12 cellular contexts compared by ENCODE assay signal in the genomic region with DNA sequence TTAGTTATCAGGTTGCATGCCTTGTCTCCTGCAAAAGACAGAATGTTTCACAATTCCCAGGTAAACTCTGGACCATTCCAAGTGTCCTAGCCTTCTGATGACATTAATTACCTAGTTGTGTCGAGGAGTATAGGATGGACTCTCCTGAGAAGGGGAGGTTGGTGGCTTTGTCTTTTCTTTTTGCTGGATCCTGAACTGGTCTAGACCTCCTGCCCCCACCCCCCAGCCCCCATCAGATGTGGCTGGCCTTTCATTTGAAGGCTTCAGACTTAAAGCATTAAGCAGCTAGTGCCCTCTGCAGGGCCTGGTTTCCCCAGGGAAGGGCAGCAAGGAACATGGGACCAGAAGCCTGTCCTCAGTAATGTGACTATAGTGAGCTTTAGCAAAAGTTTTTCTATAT. TPM values are rescaled to one million over a fixed set of nuclear protein-coding genes. Genes with fewer than 3 reads are reported as not detected.
DNase-seq lines count a peak whose midpoint lies in the region; ATAC-seq, FAIRE-seq and TF ChIP-seq lines count a peak whose summit lies in the region.
"Had no signal": no experiment of that assay in that cellular context is flagged by ENCODE, and none has a peak within 500 bp of the region (broad histone marks: within the 10 kb centered on the region; RNA-seq: fewer than 3 reads in every experiment).

No MANE protein-coding gene starts in this region.

- CTCF ChIA-PET in activated CD8-positive, alpha-beta T cell treated with anti-CD3 and anti-CD28 coated beads for 36 hours (lab: Charles Lee) = interaction anchor here (1.0 to 7.2 kb wide), 9 partner anchors 8 to 101 kb away, joined by 3 to 77 read pairs (median 4); a partner anchor contains a TSS

- no peak for ATAC-seq in activated CD8-positive, alpha-beta T cell treated with anti-CD3 and anti-CD28 coated beads for 36 hours

- H3K36me3 ChIP-seq in kidney epithelial cell (ENCODE audit: control insufficient read depth, insufficient read depth, low read length) = peaks cover 5% of the 10 kb centered on the region
- peaks cover 0 to 12% (median 4%) of the 10 kb centered on the region in 4 donors for H3K36me3 ChIP-seq in transverse colon

- DNase-seq in activated T-cell treated with anti-CD3 and anti-CD28 coated beads, Interleukin-2, amount 50 U/mL, for 24 hours = no peak
- no peak for DNase-seq in activated T-cell treated with anti-CD3 and anti-CD28 coated beads for 4 hours
- no peak for DNase-seq in activated CD8-positive, alpha-beta T cell treated with anti-CD3 and anti-CD28 coated beads for 36 hours
- no peak for DNase-seq in kidney epithelial cell (ENCODE audit: low read depth)
- no peak for DNase-seq in transverse colon
- no peak for DNase-seq in NCI-H2107 (lab: John Stamatoyannopoulos, UW)
- DNase-seq in H54 (ENCODE audit: insufficient read length, low spot score) = no peak
- no peak for DNase-seq in foreskin melanocyte
- DNase-seq: Caco-2, NCI-H2029, T-helper 9 cell had no signal

- no peak for TF ChIP-seq CTCF in activated CD8-positive, alpha-beta T cell treated with anti-CD3 and anti-CD28 coated beads for 36 hours (IDR thresholded peaks at IDR 0.05)
- TF ChIP-seq CTCF in kidney epithelial cell (IDR thresholded peaks at IDR 0.05; ENCODE audit: insufficient read depth, low read length, poor library complexity, severe bottlenecking) = peak; percentile 25
- TF ChIP-seq CTCF in transverse colon (IDR thresholded peaks at IDR 0.05) = peak in 1 of 5 experiments; percentile 4

- peak overlapping the region; percentile 91 for H3K27ac Mint-ChIP-seq in activated T-cell treated with anti-CD3 and anti-CD28 coated beads, Interleukin-2, amount 50 U/mL, for 24 hours
- H3K27ac Mint-ChIP-seq in activated CD8-positive, alpha-beta T cell treated with anti-CD3 and anti-CD28 coated beads for 36 hours = peak overlapping the region; percentile 91

- no peak for FAIRE-seq in H54 (lab: Jason Lieb, UNC)

- H3K9me3 ChIP-seq in transverse colon = no peaks in the 10 kb centered on the region
- H3K9me3 ChIP-seq: Caco-2 had no signal

- H3K4me1 ChIP-seq in transverse colon = no peaks in the 10 kb centered on the region
- H3K4me1 ChIP-seq: Caco-2 had no signal

- H3K4me3 Mint-ChIP-seq in activated T-cell treated with anti-CD3 and anti-CD28 coated beads, Interleukin-2, amount 50 U/mL, for 24 hours = no peak overlapping the region
- H3K4me3 Mint-ChIP-seq in activated CD8-positive, alpha-beta T cell treated with anti-CD3 and anti-CD28 coated beads for 36 hours = no peak overlapping the region

- H3K27me3 ChIP-seq in kidney epithelial cell (ENCODE audit: control insufficient read depth, insufficient read depth, low read length) (no peaks in the 10 kb centered on the region), transverse colon (no peaks in the 10 kb centered on the region)

- no peak for TF ChIP-seq EP300 in transverse colon (IDR thresholded peaks at IDR 0.05; ENCODE audit: low read depth)

- TF ChIP-seq POLR2A in transverse colon (IDR thresholded peaks at IDR 0.05) (no peak), H54 (IDR thresholded peaks at IDR 0.05; ENCODE audit: low read depth, low read length) (no peak)

- peaks cover 32% of the 10 kb centered on the region for H3K4me1 Mint-ChIP-seq in activated T-cell treated with anti-CD3 and anti-CD28 coated beads, Interleukin-2, amount 50 U/mL, for 24 hours (ENCODE audit: low read depth)
- peaks cover 25% of the 10 kb centered on the region for H3K4me1 Mint-ChIP-seq in activated CD8-positive, alpha-beta T cell treated with anti-CD3 and anti-CD28 coated beads for 36 hours (ENCODE audit: low read depth)

- H3K27ac ChIP-seq in transverse colon = peak overlapping the region; percentile 3 to 62 (median 24)

- H3K9me3 Mint-ChIP-seq in activated T-cell treated with anti-CD3 and anti-CD28 coated beads, Interleukin-2, amount 50 U/mL, for 24 hours = no peaks in the 10 kb centered on the region
- H3K9me3 Mint-ChIP-seq in activated CD8-positive, alpha-beta T cell treated with anti-CD3 and anti-CD28 coated beads for 36 hours = no peaks in the 10 kb centered on the region

- H3K36me3 Mint-ChIP-seq in activated T-cell treated with anti-CD3 and anti-CD28 coated beads, Interleukin-2, amount 50 U/mL, for 24 hours (ENCODE audit: low read depth) = peaks cover 48% of the 10 kb centered on the region
- H3K36me3 Mint-ChIP-seq in activated CD8-positive, alpha-beta T cell treated with anti-CD3 and anti-CD28 coated beads for 36 hours (ENCODE audit: low read depth) = peaks cover 22% of the 10 kb centered on the region

- H3K4me3 ChIP-seq in kidney epithelial cell (ENCODE audit: low read depth, low read length) = no peak overlapping the region
- H3K4me3 ChIP-seq in transverse colon = no peak overlapping the region

- no peaks in the 10 kb centered on the region for H3K27me3 Mint-ChIP-seq in activated T-cell treated with anti-CD3 and anti-CD28 coated beads, Interleukin-2, amount 50 U/mL, for 24 hours
- H3K27me3 Mint-ChIP-seq in activated CD8-positive, alpha-beta T cell treated with anti-CD3 and anti-CD28 coated beads for 36 hours = no peaks in the 10 kb centered on the region

- intact Hi-C loops in activated CD8-positive, alpha-beta T cell treated with anti-CD3 and anti-CD28 coated beads for 36 hours (cut with micrococcal nuclease) = no loop called here
- intact Hi-C loops in transverse colon (cut with DNase I; ENCODE audit: low total_unique reads) = no loop called here

- WGBS in transverse colon (ENCODE audit: low coverage in 1 of 2), 2 donors = 40% methylated on average over 1 of the region's 1 CpG; no CpG with 5 or more reads in 1 of the 2 donors

- in situ Hi-C loops in transverse colon (cut with MboI; ENCODE audit: low pct_ligation_motif_present in 1 of 4, low pct_unique_long_range_greater_than_20kb in 1 of 4, low sequenced_read_pairs in 3 of 4) = no loop called here

- POLR2A ChIA-PET in activated CD8-positive, alpha-beta T cell treated with anti-CD3 and anti-CD28 coated beads for 36 hours (lab: Charles Lee) = interaction anchor here (0.6 to 2.6 kb wide), 9 partner anchors 8 to 212 kb away, joined by 3 to 11 read pairs (median 4); a partner anchor contains a TSS

RNA-seq across cellular contexts. Expression of a gene that starts 9.7 kb away (rescaled TPM):
- total RNA-seq in activated CD8-positive, alpha-beta T cell treated with anti-CD3 and anti-CD28 coated beads for 36 hours = 1 to 10 TPM; 8.0 to 8.3 TPM
- total RNA-seq in kidney epithelial cell (563 and 601 TPM in 2 replicates), transverse colon (100 to 1,000 TPM in 3 of 4 donors, 10 to 100 TPM in 1; 87.4 to 466 (median 150) TPM)

RNA-seq across cellular contexts. Expression of a gene that starts 27.1 kb away (rescaled TPM):
- total RNA-seq in activated CD8-positive, alpha-beta T cell treated with anti-CD3 and anti-CD28 coated beads for 36 hours = 10 to 100 TPM; 30.2 to 31.9 TPM
- total RNA-seq in kidney epithelial cell = 17.8 and 20.5 TPM in 2 replicates
- total RNA-seq in transverse colon = 10 to 100 TPM; 10.0 to 27.3 (median 13.9) TPM

RNA-seq across cellular contexts. Expression of a gene that starts 33.5 kb away (rescaled TPM):
- total RNA-seq in activated CD8-positive, alpha-beta T cell treated with anti-CD3 and anti-CD28 coated beads for 36 hours = not detected
- total RNA-seq in kidney epithelial cell (2.9 and 6.2 TPM in 2 replicates), transverse colon (10 to 100 TPM in 2 of 4 donors, 1 to 10 TPM in 2; 7.6 to 20.5 (median 11.4) TPM)

RNA-seq across cellular contexts. Expression of a gene that starts 39.3 kb away (rescaled TPM):
- not detected for total RNA-seq in activated CD8-positive, alpha-beta T cell treated with anti-CD3 and anti-CD28 coated beads for 36 hours
- not detected in 2 replicates for total RNA-seq in kidney epithelial cell
- under 1 TPM in 1 of 4 donors, not detected in 3; 0.32 TPM for total RNA-seq in transverse colon
- total RNA-seq: Caco-2, pulmonary artery endothelial cell had no signal

Comparison
In these comparisons a context has a peak if more than half of its experiments do, and no peak if none do; other contexts are left out.
1. RNA of a gene that starts 9.7 kb away (total RNA-seq): 563 to 601 TPM in kidney epithelial cell and 87.4 to 466 TPM in transverse colon; 8.0 to 8.3 TPM in activated CD8-positive, alpha-beta T cell treated with anti-CD3 and anti-CD28 coated beads for 36 hours; every median in the first group is over 4 times any median in the second.